8 cellular contexts compared by ENCODE assay signal in the genomic region with DNA sequence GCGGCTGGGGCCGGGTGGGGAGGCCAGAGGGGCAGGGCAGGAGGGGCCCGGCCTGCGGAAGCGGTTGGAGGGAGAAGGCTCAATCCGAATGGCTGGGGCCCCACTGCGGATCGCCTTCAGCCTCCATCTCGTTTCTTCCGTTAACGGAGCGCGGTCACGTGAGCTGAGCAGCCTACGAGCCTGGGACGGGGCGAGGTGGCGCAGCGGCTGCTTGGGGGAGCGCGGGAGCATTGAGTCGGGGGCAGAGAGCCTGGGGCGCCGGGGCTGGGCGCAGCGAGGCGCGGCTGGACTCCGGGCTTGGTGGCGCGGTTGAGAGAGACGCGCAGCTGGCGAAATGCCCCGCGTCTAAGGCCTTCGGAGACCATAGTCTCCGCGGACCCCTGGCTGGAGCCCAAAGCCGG.
DNase-seq lines count a peak whose midpoint lies in the region; ATAC-seq and TF ChIP-seq lines count a peak whose summit lies in the region.
"Not testable (repeated sequence)": the region's sequence is repeated elsewhere in the genome, so short reads cannot be mapped to it uniquely, and the experiment has no call there.

No MANE protein-coding gene starts in this region.

- peak in 2 of 3 experiments; percentile 69 to 72 for DNase-seq in activated CD8-positive, alpha-beta memory T cell treated with anti-CD3 and anti-CD28 coated beads for 48 hours (ENCODE audit: low read depth in 2 of 3, low spot score in 2 of 3)
- DNase-seq in dorsolateral prefrontal cortex: peak; percentile 58 to 92 (median 83)
- DNase-seq in kidney tubule cell (ENCODE audit: low spot score): peak; percentile 85

- H3F3A ChIP-seq in Loucy (ENCODE audit: low read depth): not testable (repeated sequence)

- H3K4me1 ChIP-seq in Loucy (ENCODE audit: insufficient read depth, low read length, poor library complexity, severe bottlenecking) (peaks cover 46% of the 10 kb centered on the region), skeletal muscle satellite cell (ENCODE audit: control insufficient read depth, insufficient read depth, low read length) (peaks cover 11% of the 10 kb centered on the region)
- not testable (repeated sequence) for H3K4me1 ChIP-seq in urinary bladder (ENCODE audit: insufficient read depth)

- peak; percentile 75 for TF ChIP-seq POLR2A in GM18505 (IDR thresholded peaks at IDR 0.05; ENCODE audit: borderline replicate concordance, extremely low read depth, insufficient read depth, insufficient read length)

- H3K4me2 ChIP-seq in Loucy (ENCODE audit: low read depth, low read length, poor library complexity, severe bottlenecking) (peak overlapping the region; percentile 95), skeletal muscle satellite cell (ENCODE audit: low read length) (peak overlapping the region; percentile 84)

- ATAC-seq in GM18505 (IDR thresholded peaks at IDR 0.05; ENCODE audit: unreplicated experiment) (peak; percentile 58), HG02642 (IDR thresholded peaks at IDR 0.05; ENCODE audit: poor library complexity, unreplicated experiment) (peak; percentile 74)

- H2AFZ ChIP-seq in Loucy (ENCODE audit: low read length): not testable (repeated sequence)

- TF ChIP-seq CTCF in Loucy (conservative IDR thresholded peaks at IDR 0.05; ENCODE audit: low read length) (peak; percentile 37), dorsolateral prefrontal cortex (IDR thresholded peaks at IDR 0.05 in 54 of 56, conservative IDR thresholded peaks at IDR 0.05 in 2 of 56; ENCODE audit: low read depth in 1 of 56, partially characterized antibody in 56 of 56) (peak in 36 of 56 donors; percentile 7 to 52 (median 27))

- not testable (repeated sequence) for H3K36me3 ChIP-seq in Loucy (ENCODE audit: insufficient read depth, low read length); skeletal muscle satellite cell (ENCODE audit: insufficient read depth, low read length); urinary bladder (ENCODE audit: insufficient read depth)

- peak overlapping the region; percentile 97 for H3K9ac ChIP-seq in Loucy (ENCODE audit: low read depth, low read length, poor library complexity, severe bottlenecking)
- H3K9ac ChIP-seq in skeletal muscle satellite cell (ENCODE audit: low read depth, low read length): peak overlapping the region; percentile 82

- WGBS in urinary bladder: under 1% methylated on average over 39 of the region's 40 CpGs

- intact Hi-C loops in dorsolateral prefrontal cortex (cut with DNase I): not testable (repeated sequence)

- H4K20me1 ChIP-seq in Loucy (ENCODE audit: insufficient read depth, low read length, poor library complexity, severe bottlenecking): peaks cover 39% of the 10 kb centered on the region

- H3K27ac ChIP-seq in dorsolateral prefrontal cortex (peak overlapping the region in 56 of 59 donors; percentile 15 to 97 (median 86)), urinary bladder (ENCODE audit: low read depth) (peak overlapping the region; percentile 63)

- peaks cover 75% of the 10 kb centered on the region for H3K79me2 ChIP-seq in Loucy (ENCODE audit: insufficient read depth, low read length)

- peak overlapping the region; percentile 90 for H3K4me3 ChIP-seq in Loucy (ENCODE audit: low read length, poor library complexity, severe bottlenecking)
- H3K4me3 ChIP-seq in dorsolateral prefrontal cortex: peak overlapping the region; percentile 59 to 100 (median 89)
- peak overlapping the region; percentile 82 for H3K4me3 ChIP-seq in skeletal muscle satellite cell (ENCODE audit: low read length)
- peak overlapping the region; percentile 61 for H3K4me3 ChIP-seq in urinary bladder (ENCODE audit: low read depth, low read length)

- H3K27me3 ChIP-seq in Loucy (ENCODE audit: insufficient read depth, low read length, poor library complexity, severe bottlenecking); dorsolateral prefrontal cortex; skeletal muscle satellite cell (ENCODE audit: control insufficient read depth, insufficient read depth, low read length): not testable (repeated sequence)

- not testable (repeated sequence) for H3K9me2 ChIP-seq in Loucy (replicated peaks; ENCODE audit: low read depth, low read length)

- not testable (repeated sequence) for H3K9me3 ChIP-seq in Loucy (ENCODE audit: insufficient read depth, low read depth, low read length); skeletal muscle satellite cell (replicated peaks; ENCODE audit: low read length)

Comparison
In these comparisons a context has a peak if more than half of its experiments do, and no peak if none do; other contexts are left out.
1. Peak in every context shown above with its lines: DNase-seq, ATAC-seq, H3K4me3 ChIP-seq and H3K27ac ChIP-seq.